1 cellular context compared by ENCODE assay signal in the genomic region with DNA sequence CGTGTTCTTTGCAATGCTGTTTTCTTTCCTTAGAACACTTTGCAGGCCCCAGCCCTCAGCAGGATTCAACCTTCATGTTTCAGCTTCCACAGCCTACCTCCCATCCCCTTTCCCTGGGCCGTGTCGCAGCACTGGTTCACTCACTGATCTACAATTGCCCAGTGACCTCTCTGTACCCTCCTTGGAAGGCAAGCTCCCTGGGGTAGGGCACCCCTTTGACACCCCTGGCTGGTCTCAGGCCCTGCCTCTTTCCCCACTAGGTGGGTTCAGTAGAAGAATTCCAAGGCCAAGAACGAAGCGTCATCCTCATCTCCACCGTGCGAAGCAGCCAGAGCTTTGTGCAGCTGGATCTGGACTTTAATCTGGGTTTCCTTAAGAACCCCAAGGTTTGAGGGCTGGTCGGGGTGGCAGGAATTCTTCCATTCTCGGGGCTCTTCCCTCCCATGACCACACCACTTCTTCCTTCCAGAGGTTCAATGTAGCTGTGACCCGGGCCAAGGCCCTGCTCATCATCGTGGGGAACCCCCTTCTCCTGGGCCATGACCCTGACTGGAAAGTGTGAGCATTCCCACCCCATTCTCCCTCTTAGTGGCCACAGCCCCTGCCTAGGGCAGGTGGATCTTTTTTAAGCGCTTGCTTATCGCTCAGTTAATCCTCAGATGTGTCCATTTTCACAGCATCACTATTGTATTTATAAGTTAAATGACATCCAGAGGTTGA.
TF ChIP-seq lines count a peak whose summit lies in the region.

No MANE protein-coding gene starts in this region.

TF ChIP-seq in K562, 482 proteins besides CTCF, POLR2A, EP300 and RAD21 (continues in another document):
- TF ChIP-seq, protein P1, sequence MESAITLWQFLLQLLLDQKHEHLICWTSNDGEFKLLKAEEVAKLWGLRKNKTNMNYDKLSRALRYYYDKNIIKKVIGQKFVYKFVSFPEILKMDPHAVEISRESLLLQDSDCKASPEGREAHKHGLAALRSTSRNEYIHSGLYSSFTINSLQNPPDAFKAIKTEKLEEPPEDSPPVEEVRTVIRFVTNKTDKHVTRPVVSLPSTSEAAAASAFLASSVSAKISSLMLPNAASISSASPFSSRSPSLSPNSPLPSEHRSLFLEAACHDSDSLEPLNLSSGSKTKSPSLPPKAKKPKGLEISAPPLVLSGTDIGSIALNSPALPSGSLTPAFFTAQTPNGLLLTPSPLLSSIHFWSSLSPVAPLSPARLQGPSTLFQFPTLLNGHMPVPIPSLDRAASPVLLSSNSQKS (CRISPR knock-in tag; IDR thresholded peaks at IDR 0.05): no peak
- TF ChIP-seq SUPT5H (IDR thresholded peaks at IDR 0.05): peak; percentile 20; the same call in 1 of the 2 replicates
- TF ChIP-seq, protein P2, sequence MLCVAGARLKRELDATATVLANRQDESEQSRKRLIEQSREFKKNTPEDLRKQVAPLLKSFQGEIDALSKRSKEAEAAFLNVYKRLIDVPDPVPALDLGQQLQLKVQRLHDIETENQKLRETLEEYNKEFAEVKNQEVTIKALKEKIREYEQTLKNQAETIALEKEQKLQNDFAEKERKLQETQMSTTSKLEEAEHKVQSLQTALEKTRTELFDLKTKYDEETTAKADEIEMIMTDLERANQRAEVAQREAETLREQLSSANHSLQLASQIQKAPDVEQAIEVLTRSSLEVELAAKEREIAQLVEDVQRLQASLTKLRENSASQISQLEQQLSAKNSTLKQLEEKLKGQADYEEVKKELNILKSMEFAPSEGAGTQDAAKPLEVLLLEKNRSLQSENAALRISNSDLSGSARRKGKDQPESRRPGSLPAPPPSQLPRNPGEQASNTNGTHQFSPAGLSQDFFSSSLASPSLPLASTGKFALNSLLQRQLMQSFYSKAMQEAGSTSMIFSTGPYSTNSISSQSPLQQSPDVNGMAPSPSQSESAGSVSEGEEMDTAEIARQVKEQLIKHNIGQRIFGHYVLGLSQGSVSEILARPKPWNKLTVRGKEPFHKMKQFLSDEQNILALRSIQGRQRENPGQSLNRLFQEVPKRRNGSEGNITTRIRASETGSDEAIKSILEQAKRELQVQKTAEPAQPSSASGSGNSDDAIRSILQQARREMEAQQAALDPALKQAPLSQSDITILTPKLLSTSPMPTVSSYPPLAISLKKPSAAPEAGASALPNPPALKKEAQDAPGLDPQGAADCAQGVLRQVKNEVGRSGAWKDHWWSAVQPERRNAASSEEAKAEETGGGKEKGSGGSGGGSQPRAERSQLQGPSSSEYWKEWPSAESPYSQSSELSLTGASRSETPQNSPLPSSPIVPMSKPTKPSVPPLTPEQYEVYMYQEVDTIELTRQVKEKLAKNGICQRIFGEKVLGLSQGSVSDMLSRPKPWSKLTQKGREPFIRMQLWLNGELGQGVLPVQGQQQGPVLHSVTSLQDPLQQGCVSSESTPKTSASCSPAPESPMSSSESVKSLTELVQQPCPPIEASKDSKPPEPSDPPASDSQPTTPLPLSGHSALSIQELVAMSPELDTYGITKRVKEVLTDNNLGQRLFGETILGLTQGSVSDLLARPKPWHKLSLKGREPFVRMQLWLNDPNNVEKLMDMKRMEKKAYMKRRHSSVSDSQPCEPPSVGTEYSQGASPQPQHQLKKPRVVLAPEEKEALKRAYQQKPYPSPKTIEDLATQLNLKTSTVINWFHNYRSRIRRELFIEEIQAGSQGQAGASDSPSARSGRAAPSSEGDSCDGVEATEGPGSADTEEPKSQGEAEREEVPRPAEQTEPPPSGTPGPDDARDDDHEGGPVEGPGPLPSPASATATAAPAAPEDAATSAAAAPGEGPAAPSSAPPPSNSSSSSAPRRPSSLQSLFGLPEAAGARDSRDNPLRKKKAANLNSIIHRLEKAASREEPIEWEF (CRISPR knock-in tag; IDR thresholded peaks at IDR 0.05): 0 out of 2 replicates have a peak, but pooled peaks have one; percentile 7
- TF ChIP-seq TRIM24 (IDR thresholded peaks at IDR 0.05): 0 out of 4 replicates have a peak, but pooled peaks of 1 of the 2 experiments have one; percentile 11
- peak; percentile 3; the same call in 1 of the 2 replicates for TF ChIP-seq MIER1 (IDR thresholded peaks at IDR 0.05; ENCODE audit: low read depth)
- TF ChIP-seq ZKSCAN8 (CRISPR knock-in tag; IDR thresholded peaks at IDR 0.05): peak; percentile 24; the same call in 1 of the 2 replicates
- TF ChIP-seq, protein P3, sequence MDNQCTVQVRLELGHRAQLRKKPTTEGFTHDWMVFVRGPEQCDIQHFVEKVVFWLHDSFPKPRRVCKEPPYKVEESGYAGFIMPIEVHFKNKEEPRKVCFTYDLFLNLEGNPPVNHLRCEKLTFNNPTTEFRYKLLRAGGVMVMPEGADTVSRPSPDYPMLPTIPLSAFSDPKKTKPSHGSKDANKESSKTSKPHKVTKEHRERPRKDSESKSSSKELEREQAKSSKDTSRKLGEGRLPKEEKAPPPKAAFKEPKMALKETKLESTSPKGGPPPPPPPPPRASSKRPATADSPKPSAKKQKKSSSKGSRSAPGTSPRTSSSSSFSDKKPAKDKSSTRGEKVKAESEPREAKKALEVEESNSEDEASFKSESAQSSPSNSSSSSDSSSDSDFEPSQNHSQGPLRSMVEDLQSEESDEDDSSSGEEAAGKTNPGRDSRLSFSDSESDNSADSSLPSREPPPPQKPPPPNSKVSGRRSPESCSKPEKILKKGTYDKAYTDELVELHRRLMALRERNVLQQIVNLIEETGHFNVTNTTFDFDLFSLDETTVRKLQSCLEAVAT (IDR thresholded peaks at IDR 0.05): peak in 1 of 2 experiments; percentile 24; a peak in 1 of 4 replicates
- peak; percentile 15 for TF ChIP-seq CHD1 (IDR thresholded peaks at IDR 0.05; ENCODE audit: low read length)
- TF ChIP-seq, protein P4, sequence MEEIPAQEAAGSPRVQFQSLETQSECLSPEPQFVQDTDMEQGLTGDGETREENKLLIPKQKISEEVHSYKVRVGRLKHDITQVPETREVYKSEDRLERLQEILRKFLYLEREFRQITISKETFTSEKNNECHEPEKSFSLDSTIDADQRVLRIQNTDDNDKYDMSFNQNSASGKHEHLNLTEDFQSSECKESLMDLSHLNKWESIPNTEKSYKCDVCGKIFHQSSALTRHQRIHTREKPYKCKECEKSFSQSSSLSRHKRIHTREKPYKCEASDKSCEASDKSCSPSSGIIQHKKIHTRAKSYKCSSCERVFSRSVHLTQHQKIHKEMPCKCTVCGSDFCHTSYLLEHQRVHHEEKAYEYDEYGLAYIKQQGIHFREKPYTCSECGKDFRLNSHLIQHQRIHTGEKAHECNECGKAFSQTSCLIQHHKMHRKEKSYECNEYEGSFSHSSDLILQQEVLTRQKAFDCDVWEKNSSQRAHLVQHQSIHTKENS (CRISPR knock-in tag; IDR thresholded peaks at IDR 0.05): no peak
- no peak for TF ChIP-seq ZEB2 (IDR thresholded peaks at IDR 0.05)
- TF ChIP-seq ETV6 (IDR thresholded peaks at IDR 0.05; ENCODE audit: borderline replicate concordance in 1 of 2, low read depth in 2 of 2, low read length in 1 of 2): no peak
- TF ChIP-seq ETV6 (CRISPR knock-in tag; IDR thresholded peaks at IDR 0.05; ENCODE audit: borderline replicate concordance): peak; percentile 10; the same call in 1 of the 2 replicates
- TF ChIP-seq, protein P5, sequence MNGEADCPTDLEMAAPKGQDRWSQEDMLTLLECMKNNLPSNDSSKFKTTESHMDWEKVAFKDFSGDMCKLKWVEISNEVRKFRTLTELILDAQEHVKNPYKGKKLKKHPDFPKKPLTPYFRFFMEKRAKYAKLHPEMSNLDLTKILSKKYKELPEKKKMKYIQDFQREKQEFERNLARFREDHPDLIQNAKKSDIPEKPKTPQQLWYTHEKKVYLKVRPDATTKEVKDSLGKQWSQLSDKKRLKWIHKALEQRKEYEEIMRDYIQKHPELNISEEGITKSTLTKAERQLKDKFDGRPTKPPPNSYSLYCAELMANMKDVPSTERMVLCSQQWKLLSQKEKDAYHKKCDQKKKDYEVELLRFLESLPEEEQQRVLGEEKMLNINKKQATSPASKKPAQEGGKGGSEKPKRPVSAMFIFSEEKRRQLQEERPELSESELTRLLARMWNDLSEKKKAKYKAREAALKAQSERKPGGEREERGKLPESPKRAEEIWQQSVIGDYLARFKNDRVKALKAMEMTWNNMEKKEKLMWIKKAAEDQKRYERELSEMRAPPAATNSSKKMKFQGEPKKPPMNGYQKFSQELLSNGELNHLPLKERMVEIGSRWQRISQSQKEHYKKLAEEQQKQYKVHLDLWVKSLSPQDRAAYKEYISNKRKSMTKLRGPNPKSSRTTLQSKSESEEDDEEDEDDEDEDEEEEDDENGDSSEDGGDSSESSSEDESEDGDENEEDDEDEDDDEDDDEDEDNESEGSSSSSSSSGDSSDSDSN (IDR thresholded peaks at IDR 0.05; ENCODE audit: borderline replicate concordance in 1 of 2, low read depth in 2 of 2, low read length in 2 of 2): 0 out of 4 replicates have a peak, but pooled peaks of 1 of the 2 experiments have one; percentile 25
- TF ChIP-seq TEAD2 (tag; IDR thresholded peaks at IDR 0.05): no peak
- TF ChIP-seq SETDB1 (IDR thresholded peaks at IDR 0.05; ENCODE audit: low read length): no peak
- peak; percentile 48; the same call in 1 of the 2 replicates for TF ChIP-seq ZFX (CRISPR knock-in tag; IDR thresholded peaks at IDR 0.05)
- peak; percentile 33 for TF ChIP-seq KDM5B (IDR thresholded peaks at IDR 0.05; ENCODE audit: insufficient replicate concordance, low read depth, low read length)
- TF ChIP-seq SREBF2 (CRISPR knock-in tag; IDR thresholded peaks at IDR 0.05): no peak
- no peak for TF ChIP-seq LARP7 (IDR thresholded peaks at IDR 0.05)
- no peak for TF ChIP-seq GABPB2 (CRISPR knock-in tag; conservative IDR thresholded peaks at IDR 0.05)
- TF ChIP-seq, protein P6, sequence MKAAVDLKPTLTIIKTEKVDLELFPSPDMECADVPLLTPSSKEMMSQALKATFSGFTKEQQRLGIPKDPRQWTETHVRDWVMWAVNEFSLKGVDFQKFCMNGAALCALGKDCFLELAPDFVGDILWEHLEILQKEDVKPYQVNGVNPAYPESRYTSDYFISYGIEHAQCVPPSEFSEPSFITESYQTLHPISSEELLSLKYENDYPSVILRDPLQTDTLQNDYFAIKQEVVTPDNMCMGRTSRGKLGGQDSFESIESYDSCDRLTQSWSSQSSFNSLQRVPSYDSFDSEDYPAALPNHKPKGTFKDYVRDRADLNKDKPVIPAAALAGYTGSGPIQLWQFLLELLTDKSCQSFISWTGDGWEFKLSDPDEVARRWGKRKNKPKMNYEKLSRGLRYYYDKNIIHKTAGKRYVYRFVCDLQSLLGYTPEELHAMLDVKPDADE (conservative IDR thresholded peaks at IDR 0.05; ENCODE audit: control insufficient read depth, low read depth, low read length): no peak
- TF ChIP-seq, protein P7, sequence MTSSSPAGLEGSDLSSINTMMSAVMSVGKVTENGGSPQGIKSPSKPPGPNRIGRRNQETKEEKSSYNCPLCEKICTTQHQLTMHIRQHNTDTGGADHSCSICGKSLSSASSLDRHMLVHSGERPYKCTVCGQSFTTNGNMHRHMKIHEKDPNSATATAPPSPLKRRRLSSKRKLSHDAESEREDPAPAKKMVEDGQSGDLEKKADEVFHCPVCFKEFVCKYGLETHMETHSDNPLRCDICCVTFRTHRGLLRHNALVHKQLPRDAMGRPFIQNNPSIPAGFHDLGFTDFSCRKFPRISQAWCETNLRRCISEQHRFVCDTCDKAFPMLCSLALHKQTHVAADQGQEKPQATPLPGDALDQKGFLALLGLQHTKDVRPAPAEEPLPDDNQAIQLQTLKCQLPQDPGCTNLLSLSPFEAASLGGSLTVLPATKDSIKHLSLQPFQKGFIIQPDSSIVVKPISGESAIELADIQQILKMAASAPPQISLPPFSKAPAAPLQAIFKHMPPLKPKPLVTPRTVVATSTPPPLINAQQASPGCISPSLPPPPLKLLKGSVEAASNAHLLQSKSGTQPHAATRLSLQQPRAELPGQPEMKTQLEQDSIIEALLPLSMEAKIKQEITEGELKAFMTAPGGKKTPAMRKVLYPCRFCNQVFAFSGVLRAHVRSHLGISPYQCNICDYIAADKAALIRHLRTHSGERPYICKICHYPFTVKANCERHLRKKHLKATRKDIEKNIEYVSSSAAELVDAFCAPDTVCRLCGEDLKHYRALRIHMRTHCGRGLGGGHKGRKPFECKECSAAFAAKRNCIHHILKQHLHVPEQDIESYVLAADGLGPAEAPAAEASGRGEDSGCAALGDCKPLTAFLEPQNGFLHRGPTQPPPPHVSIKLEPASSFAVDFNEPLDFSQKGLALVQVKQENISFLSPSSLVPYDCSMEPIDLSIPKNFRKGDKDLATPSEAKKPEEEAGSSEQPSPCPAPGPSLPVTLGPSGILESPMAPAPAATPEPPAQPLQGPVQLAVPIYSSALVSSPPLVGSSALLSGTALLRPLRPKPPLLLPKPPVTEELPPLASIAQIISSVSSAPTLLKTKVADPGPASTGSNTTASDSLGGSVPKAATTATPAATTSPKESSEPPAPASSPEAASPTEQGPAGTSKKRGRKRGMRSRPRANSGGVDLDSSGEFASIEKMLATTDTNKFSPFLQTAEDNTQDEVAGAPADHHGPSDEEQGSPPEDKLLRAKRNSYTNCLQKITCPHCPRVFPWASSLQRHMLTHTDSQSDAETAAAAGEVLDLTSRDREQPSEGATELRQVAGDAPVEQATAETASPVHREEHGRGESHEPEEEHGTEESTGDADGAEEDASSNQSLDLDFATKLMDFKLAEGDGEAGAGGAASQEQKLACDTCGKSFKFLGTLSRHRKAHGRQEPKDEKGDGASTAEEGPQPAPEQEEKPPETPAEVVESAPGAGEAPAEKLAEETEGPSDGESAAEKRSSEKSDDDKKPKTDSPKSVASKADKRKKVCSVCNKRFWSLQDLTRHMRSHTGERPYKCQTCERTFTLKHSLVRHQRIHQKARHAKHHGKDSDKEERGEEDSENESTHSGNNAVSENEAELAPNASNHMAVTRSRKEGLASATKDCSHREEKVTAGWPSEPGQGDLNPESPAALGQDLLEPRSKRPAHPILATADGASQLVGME (CRISPR knock-in tag; IDR thresholded peaks at IDR 0.05): no peak
- no peak for TF ChIP-seq ZNF76 (CRISPR knock-in tag; IDR thresholded peaks at IDR 0.05; ENCODE audit: borderline replicate concordance)
- TF ChIP-seq CBFA2T3 (IDR thresholded peaks at IDR 0.05): no peak
- peak; percentile 56; the same call in 1 of the 2 replicates for TF ChIP-seq FOXK1 (CRISPR knock-in tag; IDR thresholded peaks at IDR 0.05; ENCODE audit: borderline replicate concordance)
- TF ChIP-seq THRAP3 (IDR thresholded peaks at IDR 0.05; ENCODE audit: borderline replicate concordance): no peak
- TF ChIP-seq POLR2G (IDR thresholded peaks at IDR 0.05; ENCODE audit: low read depth, low read length): peak; percentile 33; the same call in 1 of the 2 replicates
- TF ChIP-seq, protein P8, sequence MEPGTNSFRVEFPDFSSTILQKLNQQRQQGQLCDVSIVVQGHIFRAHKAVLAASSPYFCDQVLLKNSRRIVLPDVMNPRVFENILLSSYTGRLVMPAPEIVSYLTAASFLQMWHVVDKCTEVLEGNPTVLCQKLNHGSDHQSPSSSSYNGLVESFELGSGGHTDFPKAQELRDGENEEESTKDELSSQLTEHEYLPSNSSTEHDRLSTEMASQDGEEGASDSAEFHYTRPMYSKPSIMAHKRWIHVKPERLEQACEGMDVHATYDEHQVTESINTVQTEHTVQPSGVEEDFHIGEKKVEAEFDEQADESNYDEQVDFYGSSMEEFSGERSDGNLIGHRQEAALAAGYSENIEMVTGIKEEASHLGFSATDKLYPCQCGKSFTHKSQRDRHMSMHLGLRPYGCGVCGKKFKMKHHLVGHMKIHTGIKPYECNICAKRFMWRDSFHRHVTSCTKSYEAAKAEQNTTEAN (CRISPR knock-in tag; IDR thresholded peaks at IDR 0.05): no peak
- TF ChIP-seq ILK (tag; IDR thresholded peaks at IDR 0.05; ENCODE audit: borderline replicate concordance, low read depth): 0 out of 2 replicates have a peak, but pooled peaks have one; percentile 36
- no peak for TF ChIP-seq NONO (IDR thresholded peaks at IDR 0.05; ENCODE audit: low read depth in 2 of 2, low read length in 1 of 2)
- peak; percentile 9; the same call in 1 of the 2 replicates for TF ChIP-seq ZNF707 (CRISPR knock-in tag; conservative IDR thresholded peaks at IDR 0.05)
- 0 out of 2 replicates have a peak, but pooled peaks have one; percentile 13 for TF ChIP-seq CBX1 (IDR thresholded peaks at IDR 0.05; ENCODE audit: low read depth)
- peak; percentile 37 for TF ChIP-seq POLR2B (IDR thresholded peaks at IDR 0.05; ENCODE audit: low read depth, partially characterized antibody)
- TF ChIP-seq ZNF589 (CRISPR knock-in tag; IDR thresholded peaks at IDR 0.05; ENCODE audit: low read depth): peak; percentile 23
